In the genomic region with DNA sequence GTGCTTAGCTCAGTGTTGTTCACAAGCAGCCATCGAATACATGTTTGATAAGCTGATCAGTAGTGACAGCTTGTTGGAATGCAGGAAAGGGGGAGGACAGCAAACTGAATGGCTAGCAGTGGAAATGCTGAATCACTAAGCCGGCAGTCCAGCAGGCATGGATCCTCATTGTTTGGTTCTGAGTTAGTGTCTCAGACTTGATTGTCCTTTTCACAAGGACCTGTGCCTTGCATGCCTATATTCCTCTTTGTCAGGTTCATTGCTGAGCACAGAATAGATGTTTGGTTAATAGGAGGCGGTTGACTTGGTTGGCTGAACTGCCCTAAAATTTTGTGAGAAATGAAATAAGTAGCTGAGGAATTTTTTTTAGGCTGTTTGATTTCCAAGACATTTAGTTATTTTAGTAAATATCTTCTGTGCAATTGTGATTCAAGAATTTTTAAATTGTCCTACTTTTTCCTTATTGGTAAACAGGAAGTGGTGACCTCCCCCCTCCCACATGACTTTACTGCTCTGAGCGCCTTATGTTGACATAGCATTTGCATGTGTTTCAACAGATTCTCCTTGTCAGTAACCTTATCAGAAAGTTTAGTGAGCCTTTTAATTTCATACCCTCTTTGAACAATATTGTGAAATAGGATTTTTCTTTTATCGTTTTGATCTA, we compare ENCODE assay signal across 8 cellular contexts. TPM values are rescaled to one million over a fixed set of nuclear protein-coding genes. Genes with fewer than 3 reads are reported as not detected.
DNase-seq lines count a peak whose midpoint lies in the region; ATAC-seq, FAIRE-seq and TF ChIP-seq lines count a peak whose summit lies in the region.

No MANE protein-coding gene starts in this region.

- peak overlapping the region in 1 of 2 donors; percentile 5 for H3K9ac ChIP-seq in liver (ENCODE audit: low read depth in 1 of 2, low read length in 2 of 2)

- H3K4me2 ChIP-seq in A549 = peak overlapping the region; percentile 14; the same call in 1 of the 3 replicates

- TF ChIP-seq CTCF in A549 (IDR thresholded peaks at IDR 0.05) (no peak), bronchial epithelial cell (IDR thresholded peaks at IDR 0.05; ENCODE audit: insufficient read depth, low read length, severe bottlenecking) (no peak), liver (IDR thresholded peaks at IDR 0.05; ENCODE audit: low read depth, low read length, missing input control) (no peak)

- no peak for TF ChIP-seq POLR2A in A549 (IDR thresholded peaks at IDR 0.05; ENCODE audit: low read length)

- H3K4me3 ChIP-seq in A549 (no peak overlapping the region), bronchial epithelial cell (ENCODE audit: low read depth, low read length) (no peak overlapping the region), liver (ENCODE audit: low read depth in 1 of 3, low read length in 3 of 3) (no peak overlapping the region)

- CTCF ChIA-PET in A549 (lab: Yijun Ruan, JAX) = interaction anchor here (1.6 to 1.8 kb wide), 2 partner anchors 29 to 38 kb away, joined by 3 to 8 read pairs; no protein-coding TSS in a partner anchor

- no peak for TF ChIP-seq RAD21 in A549 (conservative IDR thresholded peaks at IDR 0.05 in 1 of 2, IDR thresholded peaks at IDR 0.05 in 1 of 2)
- TF ChIP-seq RAD21 in liver (IDR thresholded peaks at IDR 0.05) = no peak

- 65% methylated on average over 5 of the region's 5 CpGs for WGBS in A549 (ENCODE audit: missing lambda C conversion rate)
- 41% methylated on average over 5 of the region's 5 CpGs for WGBS in liver

- DNase-seq in A549 (ENCODE audit: low read depth in 1 of 2, low spot score in 1 of 2) (no peak), HuH-7.5 (ENCODE audit: low spot score) (peak; percentile 19), bronchial epithelial cell (ENCODE audit: low read depth) (peak; percentile 67), NAMALWA (ENCODE audit: low spot score) (no peak), SK-N-DZ (ENCODE audit: low spot score) (no peak)

- no peak for TF ChIP-seq EP300 in A549 (IDR thresholded peaks at IDR 0.05)

- ATAC-seq in A549 (peak; percentile 24 to 61; a peak in 3 of 6 replicates), HG03378 (IDR thresholded peaks at IDR 0.05; ENCODE audit: unreplicated experiment) (no peak), GM21723 (IDR thresholded peaks at IDR 0.05; ENCODE audit: unreplicated experiment) (no peak)

- no peak for FAIRE-seq in A549 (lab: Jason Lieb, UNC)
- FAIRE-seq in bronchial epithelial cell (lab: Jason Lieb, UNC) = no peak

- no peaks in the 10 kb centered on the region for H3K27me3 ChIP-seq in bronchial epithelial cell (ENCODE audit: control insufficient read depth, insufficient read depth, low read length)
- no peaks in the 10 kb centered on the region for H3K27me3 ChIP-seq in liver (ENCODE audit: control insufficient read depth in 4 of 4, insufficient read depth in 4 of 4, low read length in 3 of 4)

- H3K36me3 ChIP-seq in bronchial epithelial cell (ENCODE audit: control insufficient read depth, insufficient read depth, low read length) (peaks cover 9% of the 10 kb centered on the region), liver (ENCODE audit: control insufficient read depth in 4 of 4, insufficient read depth in 3 of 4, low read depth in 1 of 4, low read length in 3 of 4) (peaks cover 8 to 34% (median 24%) of the 10 kb centered on the region in 4 donors)

- H3K4me1 ChIP-seq in A549 (peaks cover 14% of the 10 kb centered on the region), liver (ENCODE audit: control insufficient read depth in 4 of 4, insufficient read depth in 4 of 4, low read length in 3 of 4) (peaks cover 0 to 5% (median 0%) of the 10 kb centered on the region in 4 donors)

- H3K27ac ChIP-seq in A549 (peak overlapping the region; percentile 6 to 73; a peak in 4 of 6 replicates), liver (ENCODE audit: low read depth in 1 of 2, low read length in 2 of 2) (peak overlapping the region; percentile 43 to 47)

- POLR2A ChIA-PET in A549 (lab: Yijun Ruan, JAX) = no interaction called here

- H3K9me3 ChIP-seq in A549 (no peaks in the 10 kb centered on the region), liver (ENCODE audit: control insufficient read depth in 4 of 4, low read length in 3 of 4) (no peaks in the 10 kb centered on the region)

TF ChIP-seq in A549, 52 proteins besides CTCF, POLR2A, EP300 and RAD21:
- TF ChIP-seq, protein P1, sequence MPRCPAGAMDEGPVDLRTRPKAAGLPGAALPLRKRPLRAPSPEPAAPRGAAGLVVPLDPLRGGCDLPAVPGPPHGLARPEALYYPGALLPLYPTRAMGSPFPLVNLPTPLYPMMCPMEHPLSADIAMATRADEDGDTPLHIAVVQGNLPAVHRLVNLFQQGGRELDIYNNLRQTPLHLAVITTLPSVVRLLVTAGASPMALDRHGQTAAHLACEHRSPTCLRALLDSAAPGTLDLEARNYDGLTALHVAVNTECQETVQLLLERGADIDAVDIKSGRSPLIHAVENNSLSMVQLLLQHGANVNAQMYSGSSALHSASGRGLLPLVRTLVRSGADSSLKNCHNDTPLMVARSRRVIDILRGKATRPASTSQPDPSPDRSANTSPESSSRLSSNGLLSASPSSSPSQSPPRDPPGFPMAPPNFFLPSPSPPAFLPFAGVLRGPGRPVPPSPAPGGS (IDR thresholded peaks at IDR 0.05) = no peak
- no peak for TF ChIP-seq RARB (CRISPR knock-in tag; IDR thresholded peaks at IDR 0.05)
TF ChIP-seq in A549: peak in this region for 0.

TF ChIP-seq in liver, 16 proteins besides CTCF, POLR2A, EP300 and RAD21 (continues in another document):
- TF ChIP-seq, protein P2, sequence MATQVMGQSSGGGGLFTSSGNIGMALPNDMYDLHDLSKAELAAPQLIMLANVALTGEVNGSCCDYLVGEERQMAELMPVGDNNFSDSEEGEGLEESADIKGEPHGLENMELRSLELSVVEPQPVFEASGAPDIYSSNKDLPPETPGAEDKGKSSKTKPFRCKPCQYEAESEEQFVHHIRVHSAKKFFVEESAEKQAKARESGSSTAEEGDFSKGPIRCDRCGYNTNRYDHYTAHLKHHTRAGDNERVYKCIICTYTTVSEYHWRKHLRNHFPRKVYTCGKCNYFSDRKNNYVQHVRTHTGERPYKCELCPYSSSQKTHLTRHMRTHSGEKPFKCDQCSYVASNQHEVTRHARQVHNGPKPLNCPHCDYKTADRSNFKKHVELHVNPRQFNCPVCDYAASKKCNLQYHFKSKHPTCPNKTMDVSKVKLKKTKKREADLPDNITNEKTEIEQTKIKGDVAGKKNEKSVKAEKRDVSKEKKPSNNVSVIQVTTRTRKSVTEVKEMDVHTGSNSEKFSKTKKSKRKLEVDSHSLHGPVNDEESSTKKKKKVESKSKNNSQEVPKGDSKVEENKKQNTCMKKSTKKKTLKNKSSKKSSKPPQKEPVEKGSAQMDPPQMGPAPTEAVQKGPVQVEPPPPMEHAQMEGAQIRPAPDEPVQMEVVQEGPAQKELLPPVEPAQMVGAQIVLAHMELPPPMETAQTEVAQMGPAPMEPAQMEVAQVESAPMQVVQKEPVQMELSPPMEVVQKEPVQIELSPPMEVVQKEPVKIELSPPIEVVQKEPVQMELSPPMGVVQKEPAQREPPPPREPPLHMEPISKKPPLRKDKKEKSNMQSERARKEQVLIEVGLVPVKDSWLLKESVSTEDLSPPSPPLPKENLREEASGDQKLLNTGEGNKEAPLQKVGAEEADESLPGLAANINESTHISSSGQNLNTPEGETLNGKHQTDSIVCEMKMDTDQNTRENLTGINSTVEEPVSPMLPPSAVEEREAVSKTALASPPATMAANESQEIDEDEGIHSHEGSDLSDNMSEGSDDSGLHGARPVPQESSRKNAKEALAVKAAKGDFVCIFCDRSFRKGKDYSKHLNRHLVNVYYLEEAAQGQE (IDR thresholded peaks at IDR 0.05) = peak; percentile 61
- TF ChIP-seq TAF1 (conservative IDR thresholded peaks at IDR 0.05) (no peak), JUND (IDR thresholded peaks at IDR 0.05) (peak; percentile 73 to 87), HNF4G (IDR thresholded peaks at IDR 0.05) (no peak), GABPA (IDR thresholded peaks at IDR 0.05 in 1 of 2, conservative IDR thresholded peaks at IDR 0.05 in 1 of 2) (peak in 1 of 2 donors; percentile 32), RXRA (IDR thresholded peaks at IDR 0.05) (peak in 1 of 2 donors; percentile 24), HNF4A (conservative IDR thresholded peaks at IDR 0.05) (peak in 1 of 2 donors; percentile 13), EGR1 (IDR thresholded peaks at IDR 0.05; ENCODE audit: low read depth in 2 of 2) (no peak), FOXA1 (IDR thresholded peaks at IDR 0.05) (no peak)
- TF ChIP-seq, protein P3, sequence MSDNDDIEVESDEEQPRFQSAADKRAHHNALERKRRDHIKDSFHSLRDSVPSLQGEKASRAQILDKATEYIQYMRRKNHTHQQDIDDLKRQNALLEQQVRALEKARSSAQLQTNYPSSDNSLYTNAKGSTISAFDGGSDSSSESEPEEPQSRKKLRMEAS (IDR thresholded peaks at IDR 0.05) = no peak
- TF ChIP-seq, protein P4, sequence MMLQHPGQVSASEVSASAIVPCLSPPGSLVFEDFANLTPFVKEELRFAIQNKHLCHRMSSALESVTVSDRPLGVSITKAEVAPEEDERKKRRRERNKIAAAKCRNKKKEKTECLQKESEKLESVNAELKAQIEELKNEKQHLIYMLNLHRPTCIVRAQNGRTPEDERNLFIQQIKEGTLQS (IDR thresholded peaks at IDR 0.05) = no peak
- TF ChIP-seq, protein P5, sequence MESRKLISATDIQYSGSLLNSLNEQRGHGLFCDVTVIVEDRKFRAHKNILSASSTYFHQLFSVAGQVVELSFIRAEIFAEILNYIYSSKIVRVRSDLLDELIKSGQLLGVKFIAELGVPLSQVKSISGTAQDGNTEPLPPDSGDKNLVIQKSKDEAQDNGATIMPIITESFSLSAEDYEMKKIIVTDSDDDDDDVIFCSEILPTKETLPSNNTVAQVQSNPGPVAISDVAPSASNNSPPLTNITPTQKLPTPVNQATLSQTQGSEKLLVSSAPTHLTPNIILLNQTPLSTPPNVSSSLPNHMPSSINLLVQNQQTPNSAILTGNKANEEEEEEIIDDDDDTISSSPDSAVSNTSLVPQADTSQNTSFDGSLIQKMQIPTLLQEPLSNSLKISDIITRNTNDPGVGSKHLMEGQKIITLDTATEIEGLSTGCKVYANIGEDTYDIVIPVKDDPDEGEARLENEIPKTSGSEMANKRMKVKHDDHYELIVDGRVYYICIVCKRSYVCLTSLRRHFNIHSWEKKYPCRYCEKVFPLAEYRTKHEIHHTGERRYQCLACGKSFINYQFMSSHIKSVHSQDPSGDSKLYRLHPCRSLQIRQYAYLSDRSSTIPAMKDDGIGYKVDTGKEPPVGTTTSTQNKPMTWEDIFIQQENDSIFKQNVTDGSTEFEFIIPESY (IDR thresholded peaks at IDR 0.05) = no peak

RNA-seq across cellular contexts. Expression of a gene that starts 21.4 kb away (rescaled TPM):
- polyA plus RNA-seq in A549 (2011; rRNA removed) = 1.0 and 1.2 TPM in 2 replicates
- 0.16 and 0.25 TPM in 2 replicates for polyA plus RNA-seq in A549 (2012; cell fraction: cytosol; rRNA removed)
- 1.2 and 1.3 TPM in 2 replicates for polyA plus RNA-seq in A549 (2012; cell fraction: nucleus; rRNA removed)
- 0.55 to 0.88 TPM (median 0.86 TPM) in 3 replicates for polyA plus RNA-seq in A549 (2017; fragmentation: RNase III; extraction: RNeasy Plus Mini Kit Qiagen cat#74134 plus additional on column Dnase treatment)
- 0.66 and 0.92 TPM in 2 replicates for polyA minus RNA-seq in A549 (2011; rRNA and poly(A)+ RNA removed)
- total RNA-seq in bronchial epithelial cell = 0.26 and 0.79 TPM in 2 replicates
- 1 to 10 TPM; 1.2 to 3.8 TPM for total RNA-seq in liver
- polyA plus RNA-seq in liver = 1 to 10 TPM in 1 of 2 donors, under 1 TPM in 1; 0.90 to 1.1 TPM
- polyA plus RNA-seq in SK-N-DZ (2014; cell fraction: cytosol; rRNA removed) = 2.0 and 2.6 TPM in 2 replicates
- 2.5 and 3.5 TPM in 2 replicates for polyA plus RNA-seq in SK-N-DZ (2014; cell fraction: nucleus; rRNA removed)

Comparison
In these comparisons a context has a peak if more than half of its experiments do, and no peak if none do; other contexts are left out.
1. ATAC-seq: peak in A549 (2 of 2); none in HG03378 (single experiment) and GM21723 (single experiment).
2. DNase-seq: peak in HuH-7.5 (single experiment) and bronchial epithelial cell (single experiment); none in A549 (0 of 2), NAMALWA (single experiment) and SK-N-DZ (single experiment).